Comparison of ENCODE assay signal across 8 cellular contexts in the genomic region with DNA sequence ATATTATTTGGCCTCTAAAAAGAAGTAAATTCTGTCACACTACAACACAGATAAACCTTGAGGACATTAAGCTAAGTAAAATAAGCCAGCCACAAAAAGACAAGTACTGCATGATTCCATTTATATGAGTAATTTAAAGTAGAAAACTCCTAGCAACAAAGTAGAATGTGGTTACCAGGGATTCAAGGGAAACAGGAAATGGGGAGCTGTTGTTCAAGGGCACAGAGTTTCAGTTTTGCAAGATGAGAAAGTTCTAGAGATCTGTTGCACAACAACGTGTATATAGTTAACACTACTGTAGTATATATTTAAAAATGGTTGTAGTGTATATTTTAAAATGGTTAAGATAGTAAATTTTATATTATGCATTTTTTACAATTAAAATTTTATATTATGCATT. TPM values are rescaled to one million over a fixed set of nuclear protein-coding genes. Genes with fewer than 3 reads are reported as not detected.
DNase-seq lines count a peak whose midpoint lies in the region; ATAC-seq, FAIRE-seq and TF ChIP-seq lines count a peak whose summit lies in the region.

No MANE protein-coding gene starts in this region.

- TF ChIP-seq POLR2A in Peyer's patch (IDR thresholded peaks at IDR 0.05) = no peak

- no peaks in the 10 kb centered on the region for H3K27me3 Mint-ChIP-seq in activated T-helper 2 cell treated with anti-CD3 and anti-CD28 coated beads, Interferon-gamma antibody, Interleukin-2, Interleukin-4, amounts not matched to agents 10 μg/mL and 5 μg/mL and 100 μg/mL, durations not matched to agents 14 hours and 24 hours and 36 hours (ENCODE audit: low read depth)

- intact Hi-C loops in activated T-helper 2 cell treated with anti-CD3 and anti-CD28 coated beads, Interferon-gamma antibody, Interleukin-2, Interleukin-4, amounts not matched to agents 10 μg/mL and 5 μg/mL and 100 μg/mL, durations not matched to agents 14 hours and 24 hours and 36 hours (cut with micrococcal nuclease) = loop anchor here (1.0 to 2.0 kb wide), 2 partner anchors 26 to 35 kb away; partner anchors contain the start of genes SEC31A and THAP9

- peak; percentile 98 for FAIRE-seq in islet of Langerhans (lab: Jason Lieb, UNC)

- H3K4me1 Mint-ChIP-seq in activated T-helper 2 cell treated with anti-CD3 and anti-CD28 coated beads, Interferon-gamma antibody, Interleukin-2, Interleukin-4, amounts not matched to agents 10 μg/mL and 5 μg/mL and 100 μg/mL, durations not matched to agents 14 hours and 24 hours and 36 hours (ENCODE audit: low read depth) = peaks cover 34% of the 10 kb centered on the region

- ATAC-seq in HG02610 (IDR thresholded peaks at IDR 0.05; ENCODE audit: unreplicated experiment) (peak; percentile 48), GM18868 (IDR thresholded peaks at IDR 0.05; ENCODE audit: unreplicated experiment) (no peak)

- peak overlapping the region; percentile 11 for H3K4me3 Mint-ChIP-seq in activated T-helper 2 cell treated with anti-CD3 and anti-CD28 coated beads, Interferon-gamma antibody, Interleukin-2, Interleukin-4, amounts not matched to agents 10 μg/mL and 5 μg/mL and 100 μg/mL, durations not matched to agents 14 hours and 24 hours and 36 hours (ENCODE audit: low read depth)

- H3K27me3 ChIP-seq in Peyer's patch = no peaks in the 10 kb centered on the region

- TF ChIP-seq CTCF in Peyer's patch (IDR thresholded peaks at IDR 0.05) = no peak

- H3K36me3 ChIP-seq in Peyer's patch = peaks cover 0 to 88% (median 4%) of the 10 kb centered on the region in 3 donors

- no peaks in the 10 kb centered on the region for H3K9me3 Mint-ChIP-seq in activated T-helper 2 cell treated with anti-CD3 and anti-CD28 coated beads, Interferon-gamma antibody, Interleukin-2, Interleukin-4, amounts not matched to agents 10 μg/mL and 5 μg/mL and 100 μg/mL, durations not matched to agents 14 hours and 24 hours and 36 hours

- H3K36me3 Mint-ChIP-seq in activated T-helper 2 cell treated with anti-CD3 and anti-CD28 coated beads, Interferon-gamma antibody, Interleukin-2, Interleukin-4, amounts not matched to agents 10 μg/mL and 5 μg/mL and 100 μg/mL, durations not matched to agents 14 hours and 24 hours and 36 hours (ENCODE audit: low read depth) = peaks cover 80% of the 10 kb centered on the region

- H3K27ac ChIP-seq in Peyer's patch = peak overlapping the region in 1 of 4 donors; percentile 39

- no peak overlapping the region for H3K4me3 ChIP-seq in Peyer's patch

- no peaks in the 10 kb centered on the region for H3K4me1 ChIP-seq in Peyer's patch

- H3K9me3 ChIP-seq in Peyer's patch = no peaks in the 10 kb centered on the region

- DNase-seq in A172 (ENCODE audit: low spot score) = peak; percentile 84
- DNase-seq in activated T-helper 2 cell treated with anti-CD3 and anti-CD28 coated beads, Interferon-gamma antibody, Interleukin-2, Interleukin-4, amounts not matched to agents 10 μg/mL and 5 μg/mL and 100 μg/mL, durations not matched to agents 14 hours and 24 hours and 36 hours (ENCODE audit: low spot score) = peak; percentile 40
- DNase-seq in Peyer's patch = no peak
- no peak for DNase-seq in NAMALWA (ENCODE audit: low spot score)
- DNase-seq in NCI-H2227 treated with DMSO at 0.1 percent for 48 hours (lab: John Stamatoyannopoulos, UW) = no peak

- peak overlapping the region; percentile 43 for H3K27ac Mint-ChIP-seq in activated T-helper 2 cell treated with anti-CD3 and anti-CD28 coated beads, Interferon-gamma antibody, Interleukin-2, Interleukin-4, amounts not matched to agents 10 μg/mL and 5 μg/mL and 100 μg/mL, durations not matched to agents 14 hours and 24 hours and 36 hours

RNA-seq across cellular contexts. Expression of gene SEC31A, which starts 25.4 kb away (rescaled TPM):
- 146 and 150 TPM in 2 replicates for total RNA-seq in A172 (2014; rRNA removed; shearing (Covaris generic))
- total RNA-seq in activated T-helper 2 cell treated with anti-CD3 and anti-CD28 coated beads, Interferon-gamma antibody, Interleukin-2, Interleukin-4, amounts not matched to agents 10 μg/mL and 5 μg/mL and 100 μg/mL, durations not matched to agents 14 hours and 24 hours and 36 hours = 138 and 142 TPM in 2 replicates
- 100 to 1,000 TPM; 195 to 283 (median 268) TPM for total RNA-seq in Peyer's patch

RNA-seq across cellular contexts. Expression of gene THAP9, which starts 34.9 kb away (rescaled TPM):
- total RNA-seq in A172 (2014; rRNA removed; shearing (Covaris generic)) = 2.9 and 4.6 TPM in 2 replicates
- 1.8 and 2.6 TPM in 2 replicates for total RNA-seq in activated T-helper 2 cell treated with anti-CD3 and anti-CD28 coated beads, Interferon-gamma antibody, Interleukin-2, Interleukin-4, amounts not matched to agents 10 μg/mL and 5 μg/mL and 100 μg/mL, durations not matched to agents 14 hours and 24 hours and 36 hours
- 1 to 10 TPM; 1.7 to 6.7 (median 2.9) TPM for total RNA-seq in Peyer's patch

Comparison
In these comparisons a context has a peak if more than half of its experiments do, and no peak if none do; other contexts are left out.
1. DNase-seq: peak in A172 (single experiment) and activated T-helper 2 cell treated with anti-CD3 and anti-CD28 coated beads, Interferon-gamma antibody, Interleukin-2, Interleukin-4, amounts not matched to agents 10 μg/mL and 5 μg/mL and 100 μg/mL, durations not matched to agents 14 hours and 24 hours and 36 hours (single experiment); none in Peyer's patch (0 of 3), NAMALWA (single experiment) and NCI-H2227 treated with DMSO at 0.1 percent for 48 hours (single experiment).